Comparison of ENCODE assay signal across 24 cellular contexts in genomic region chr3:160973067-160973466, GRCh38.
DNase-seq lines count a peak whose midpoint lies in the region; FAIRE-seq and TF ChIP-seq lines count a peak whose summit lies in the region.
"Had no signal": no experiment of that assay in that cellular context is flagged by ENCODE, and none has a peak within 500 bp of the region (broad histone marks: within the 10 kb centered on the region; RNA-seq: fewer than 3 reads in every experiment).

No MANE protein-coding gene starts in this region.

- no peaks in the 10 kb centered on the region for H3K36me3 ChIP-seq in WERI-Rb-1
- H3K36me3 ChIP-seq: breast epithelium, uterus had no signal

- H3K9me3 ChIP-seq in WERI-Rb-1 (ENCODE audit: severe bottlenecking) = no peaks in the 10 kb centered on the region
- H3K9me3 ChIP-seq: breast epithelium, testis, uterus had no signal

- H3K27ac ChIP-seq in VCaP (peak overlapping the region; percentile 60), WERI-Rb-1 (no peak overlapping the region)
- H3K27ac ChIP-seq: breast epithelium, testis, uterus had no signal

- FAIRE-seq in GM19239 (lab: Jason Lieb, UNC) = peak; percentile 75

- DNase-seq in DMS53 (lab: John Stamatoyannopoulos, UW) (peak; percentile 38), GM19239 (ENCODE audit: insufficient read length, low spot score) (no peak), NB4 (ENCODE audit: low read depth) (peak; percentile 25), D341Med (ENCODE audit: low spot score) (no peak), NCI-H2081 (lab: John Stamatoyannopoulos, UW) (no peak), WERI-Rb-1 (no peak)
- DNase-seq: activated CD4-positive, alpha-beta T cell treated with anti-CD3 and anti-CD28 coated beads, Interleukin-2, amount 50 U/mL, for 48 hours; activated CD8-positive, alpha-beta memory T cell treated with anti-CD3 and anti-CD28 coated beads, Interleukin-2, amount 50 U/mL, for 48 hours; activated naive CD4-positive, alpha-beta T cell treated with anti-CD3 and anti-CD28 coated beads, Interleukin-2, amount 50 U/mL, for 16 hours; CD4-positive, CD25-positive, alpha-beta regulatory T cell; effector CD8-positive, alpha-beta T cell; H9; naive B cell; NCI-H1048; NCI-H187; NCI-H345; NCI-H82; Right ventricle myocardium superior; stimulated activated naive CD8-positive, alpha-beta T cell treated with anti-CD3 and anti-CD28 coated beads, Interleukin-15, Interleukin-2, amounts not matched to agents 100 U/mL and 50 U/mL, for 24 hours; T1000; testis; uterus had no signal

- no peaks in the 10 kb centered on the region for H3K27me3 ChIP-seq in WERI-Rb-1 (ENCODE audit: insufficient read depth, low read depth, severe bottlenecking)
- H3K27me3 ChIP-seq: breast epithelium, testis, uterus had no signal

- TF ChIP-seq CTCF in NB4 (IDR thresholded peaks at IDR 0.05; ENCODE audit: low read depth, low read length) (no peak), VCaP (conservative IDR thresholded peaks at IDR 0.05) (no peak), WERI-Rb-1 (IDR thresholded peaks at IDR 0.05; ENCODE audit: low read depth, low read length) (no peak)

- TF ChIP-seq POLR2A in NB4 (IDR thresholded peaks at IDR 0.05; ENCODE audit: extremely low read depth, insufficient read length) = no peak

- H3K4me3 ChIP-seq in NB4 (ENCODE audit: low read depth, low read length) = no peak overlapping the region
- no peak overlapping the region for H3K4me3 ChIP-seq in WERI-Rb-1 (ENCODE audit: low read depth, low read length)
- H3K4me3 ChIP-seq: breast epithelium, testis, uterus had no signal

Comparison
In these comparisons a context has a peak if more than half of its experiments do, and no peak if none do; other contexts are left out.
1. DNase-seq: peak in DMS53 (single experiment) and NB4 (single experiment); none in GM19239 (single experiment), D341Med (single experiment), NCI-H2081 (0 of 2) and WERI-Rb-1 (single experiment).